ENCODE assay signal across 18 cellular contexts in the genomic region with DNA sequence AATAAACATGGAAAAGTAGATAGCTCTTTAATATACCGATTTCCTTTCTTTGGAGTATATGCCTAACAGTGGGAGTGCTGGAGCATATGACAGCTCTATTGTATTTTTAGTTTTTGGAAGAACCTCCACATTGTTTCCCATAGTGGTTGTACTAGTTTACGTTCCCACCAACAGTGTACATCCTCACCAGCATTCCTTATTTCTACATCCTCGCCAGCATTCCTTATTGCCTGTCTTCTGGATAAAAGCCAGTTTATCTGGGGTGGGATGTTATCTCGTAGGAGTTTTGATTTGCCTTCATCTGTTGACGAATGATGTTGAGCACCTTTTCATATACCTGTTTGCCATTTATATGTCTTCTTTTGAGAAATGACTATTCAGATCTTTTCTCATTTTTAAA. TPM values are rescaled to one million over a fixed set of nuclear protein-coding genes. Genes with fewer than 3 reads are reported as not detected.
DNase-seq lines count a peak whose midpoint lies in the region; ATAC-seq and TF ChIP-seq lines count a peak whose summit lies in the region.
"Had no signal": no experiment of that assay in that cellular context is flagged by ENCODE, and none has a peak within 500 bp of the region (broad histone marks: within the 10 kb centered on the region; RNA-seq: fewer than 3 reads in every experiment).

No MANE protein-coding gene starts in this region.

- peaks cover 40% of the 10 kb centered on the region for H3K4me1 ChIP-seq in DND-41 (ENCODE audit: insufficient read depth, low read length)
- H3K4me1 ChIP-seq in HUES48 (ENCODE audit: control insufficient read depth, insufficient read depth, low read length): peaks cover 22% of the 10 kb centered on the region
- peaks cover 21% of the 10 kb centered on the region for H3K4me1 ChIP-seq in mammary epithelial cell (ENCODE audit: insufficient read depth, low read length)
- peaks cover 18 to 79% of the 10 kb centered on the region in 2 donors for H3K4me1 ChIP-seq in left lung

- H4K20me1 ChIP-seq in DND-41 (ENCODE audit: insufficient read depth, low read length) (peaks cover 80% of the 10 kb centered on the region), mammary epithelial cell (ENCODE audit: insufficient read depth, low read length) (peaks cover 10% of the 10 kb centered on the region)

- H3K27ac Mint-ChIP-seq in nephron: no peak overlapping the region
- H3K27ac Mint-ChIP-seq: activated CD4-positive, alpha-beta memory T cell treated with anti-CD3 and anti-CD28 coated beads for 36 hours; mesothelial cell of epicardium had no signal

- H3K9me3 Mint-ChIP-seq in nephron: no peaks in the 10 kb centered on the region
- H3K9me3 Mint-ChIP-seq: activated CD4-positive, alpha-beta memory T cell treated with anti-CD3 and anti-CD28 coated beads for 36 hours; activated naive CD4-positive, alpha-beta T cell treated with anti-CD3 and anti-CD28 coated beads, Interleukin-2, amount 10 ng/mL, durations not matched to agents 7 days and 5 days had no signal

- 75% methylated on average over 5 of the region's 5 CpGs for WGBS in mammary epithelial cell (ENCODE audit: low coverage, missing lambda C conversion rate)

- H3K36me3 ChIP-seq in DND-41 (ENCODE audit: insufficient read depth, low read length) (peaks cover 21% of the 10 kb centered on the region), HUES48 (ENCODE audit: control insufficient read depth, insufficient read depth, low read length) (peaks cover 6% of the 10 kb centered on the region), mammary epithelial cell (ENCODE audit: insufficient read depth, low read length) (peaks cover 7% of the 10 kb centered on the region), left lung (peaks cover 0 to 7% of the 10 kb centered on the region in 2 donors)
- H3K36me3 ChIP-seq: transverse colon, WERI-Rb-1 had no signal

- H3K4me3 Mint-ChIP-seq in nephron: peak overlapping the region; percentile 43 to 62 (median 59)
- H3K4me3 Mint-ChIP-seq: activated CD4-positive, alpha-beta memory T cell treated with anti-CD3 and anti-CD28 coated beads for 36 hours; mesothelial cell of epicardium had no signal

- TF ChIP-seq CTCF in DND-41 (IDR thresholded peaks at IDR 0.05; ENCODE audit: borderline replicate concordance, extremely low read depth, low read length, poor library complexity, severe bottlenecking) (no peak), mammary epithelial cell (conservative IDR thresholded peaks at IDR 0.05 in 1 of 2, IDR thresholded peaks at IDR 0.05 in 1 of 2; ENCODE audit: extremely low read depth in 1 of 2, insufficient read depth in 1 of 2, low read depth in 1 of 2, low read length in 2 of 2) (no peak), nephron (IDR thresholded peaks at IDR 0.05; ENCODE audit: unreplicated experiment in 3 of 3) (no peak), left lung (IDR thresholded peaks at IDR 0.05) (no peak)

- no peaks in the 10 kb centered on the region for H3K36me3 Mint-ChIP-seq in nephron (ENCODE audit: low read depth)
- H3K36me3 Mint-ChIP-seq: activated CD4-positive, alpha-beta memory T cell treated with anti-CD3 and anti-CD28 coated beads for 36 hours had no signal

- H3K27me3 Mint-ChIP-seq in nephron (ENCODE audit: low read depth): peaks cover 37% of the 10 kb centered on the region
- H3K27me3 Mint-ChIP-seq: activated CD4-positive, alpha-beta memory T cell treated with anti-CD3 and anti-CD28 coated beads for 36 hours; activated naive CD4-positive, alpha-beta T cell treated with anti-CD3 and anti-CD28 coated beads, Interleukin-2, amount 10 ng/mL, durations not matched to agents 7 days and 5 days had no signal

- no peak overlapping the region for H3K4me3 ChIP-seq in DND-41 (ENCODE audit: low read depth in 1 of 2, low read length in 2 of 2)
- peak overlapping the region; percentile 2; the same call in 1 of the 2 replicates for H3K4me3 ChIP-seq in HUES48 (ENCODE audit: low read depth, low read length)
- no peak overlapping the region for H3K4me3 ChIP-seq in mammary epithelial cell (replicated peaks in 1 of 3; ENCODE audit: insufficient read depth in 1 of 3, low read depth in 2 of 3, low read length in 3 of 3)
- no peak overlapping the region for H3K4me3 ChIP-seq in left lung
- H3K4me3 ChIP-seq: stomach, transverse colon had no signal

- peaks cover 17% of the 10 kb centered on the region for H3K4me1 Mint-ChIP-seq in nephron

- H3K27me3 ChIP-seq in DND-41 (ENCODE audit: insufficient read depth, low read length, poor library complexity) (no peaks in the 10 kb centered on the region), HUES48 (ENCODE audit: control insufficient read depth, insufficient read depth, low read length) (peaks cover 24% of the 10 kb centered on the region), mammary epithelial cell (ENCODE audit: insufficient read depth, low read length) (no peaks in the 10 kb centered on the region), left lung (no peaks in the 10 kb centered on the region)
- H3K27me3 ChIP-seq: stomach, transverse colon had no signal

- BruUV-seq in mammary epithelial cell (replicated peaks; lab: Mats Ljungman, UMichigan): no TSS peak

- CTCF ChIA-PET in mammary epithelial cell (lab: Charles Lee; ENCODE audit: low non-redundant PET): no interaction called here

- ATAC-seq in DND-41 (ENCODE audit: insufficient read depth, low read depth): no peak
- ATAC-seq in left lung: no peak

- no peak overlapping the region for H3K9ac ChIP-seq in DND-41 (ENCODE audit: low read depth, low read length)
- no peak overlapping the region for H3K9ac ChIP-seq in HUES48 (ENCODE audit: low read depth, low read length)
- no peak overlapping the region for H3K9ac ChIP-seq in mammary epithelial cell (ENCODE audit: insufficient read depth, low read length)

- H3K27ac ChIP-seq in DND-41 (ENCODE audit: low read length): no peak overlapping the region
- H3K27ac ChIP-seq in HUES48 (ENCODE audit: low read depth, low read length): no peak overlapping the region
- H3K27ac ChIP-seq in mammary epithelial cell (ENCODE audit: insufficient read depth, low read depth, low read length): no peak overlapping the region
- no peak overlapping the region for H3K27ac ChIP-seq in left lung
- H3K27ac ChIP-seq: stomach, transverse colon, WERI-Rb-1 had no signal

- in situ Hi-C loops in mammary epithelial cell (cut with MboI; ENCODE audit: low sequenced_read_pairs in 2 of 2): no loop called here

- H2AFZ ChIP-seq in DND-41 (ENCODE audit: low read depth, low read length): no peak overlapping the region
- H2AFZ ChIP-seq in mammary epithelial cell (ENCODE audit: low read depth, low read length): no peak overlapping the region

- H3K4me2 ChIP-seq in DND-41 (ENCODE audit: insufficient read depth, low read length): 0 out of 2 replicates have a peak overlapping the region, but pooled peaks have one; percentile 3
- peak overlapping the region; percentile 52 for H3K4me2 ChIP-seq in mammary epithelial cell (ENCODE audit: insufficient read depth, low read depth, low read length)

- dilution Hi-C loops in mammary epithelial cell (cut with HindIII; ENCODE audit: low sequenced_read_pairs): no loop called here

- DNase-seq in DND-41: no peak
- no peak for DNase-seq in mammary epithelial cell
- DNase-seq in left lung: no peak
- DNase-seq in NCI-H774 (lab: John Stamatoyannopoulos, UW): no peak
- no peak for DNase-seq in posterior vena cava (ENCODE audit: low spot score)
- DNase-seq: activated CD4-positive, alpha-beta memory T cell treated with anti-CD3 and anti-CD28 coated beads for 36 hours; activated naive CD4-positive, alpha-beta T cell treated with anti-CD3 and anti-CD28 coated beads, Interleukin-2, amount 10 ng/mL, durations not matched to agents 7 days and 5 days; effector CD8-positive, alpha-beta T cell; MV-4-11; NCI-H187; SIG-M5; stomach; T-helper 2 cell; transverse colon; WERI-Rb-1 had no signal

- intact Hi-C loops in mammary epithelial cell (cut with micrococcal nuclease): no loop called here
- intact Hi-C loops in left lung (cut with DNase I): no loop called here
- intact Hi-C loops in posterior vena cava (cut with DNase I): no loop called here

- peaks cover 97% of the 10 kb centered on the region for H3K79me2 ChIP-seq in DND-41 (ENCODE audit: insufficient read depth, low read length)
- H3K79me2 ChIP-seq in mammary epithelial cell (ENCODE audit: insufficient read depth, low read length): peaks cover 99% of the 10 kb centered on the region

- no peaks in the 10 kb centered on the region for H3K9me3 ChIP-seq in DND-41 (ENCODE audit: insufficient read depth, low read length, severe bottlenecking)
- no peaks in the 10 kb centered on the region for H3K9me3 ChIP-seq in HUES48 (ENCODE audit: control insufficient read depth, insufficient read depth, low read length)
- no peaks in the 10 kb centered on the region for H3K9me3 ChIP-seq in mammary epithelial cell (replicated peaks; ENCODE audit: insufficient read depth, low read length)
- H3K9me3 ChIP-seq in left lung: no peaks in the 10 kb centered on the region
- H3K9me3 ChIP-seq: stomach, transverse colon had no signal

RNA-seq across cellular contexts. Expression of gene MICA, which starts 2.6 kb away (rescaled TPM):
- total RNA-seq in mammary epithelial cell (10 to 100 TPM; 32.3 to 51.2 TPM), left lung (10 to 100 TPM; 29.4 to 30.1 TPM), posterior vena cava (10 to 100 TPM; 16.5 to 20.5 TPM)
- 38.8 TPM for polyA plus RNA-seq in mammary epithelial cell
- 13.9 TPM for polyA minus RNA-seq in mammary epithelial cell

RNA-seq across cellular contexts. Expression of gene HLA-B, which starts 49.0 kb away (rescaled TPM):
- total RNA-seq in mammary epithelial cell (100 to 1,000 TPM in 1 of 2 donors, 10 to 100 TPM in 1; 65.3 to 181 TPM), left lung (1,000 to 10,000 TPM; 2,303 to 2,503 TPM), posterior vena cava (100 to 1,000 TPM; 525 to 620 TPM)
- polyA plus RNA-seq in mammary epithelial cell: 95.3 TPM
- polyA minus RNA-seq in mammary epithelial cell: 53.0 TPM
